17 cellular contexts compared by ENCODE assay signal in the genomic region with DNA sequence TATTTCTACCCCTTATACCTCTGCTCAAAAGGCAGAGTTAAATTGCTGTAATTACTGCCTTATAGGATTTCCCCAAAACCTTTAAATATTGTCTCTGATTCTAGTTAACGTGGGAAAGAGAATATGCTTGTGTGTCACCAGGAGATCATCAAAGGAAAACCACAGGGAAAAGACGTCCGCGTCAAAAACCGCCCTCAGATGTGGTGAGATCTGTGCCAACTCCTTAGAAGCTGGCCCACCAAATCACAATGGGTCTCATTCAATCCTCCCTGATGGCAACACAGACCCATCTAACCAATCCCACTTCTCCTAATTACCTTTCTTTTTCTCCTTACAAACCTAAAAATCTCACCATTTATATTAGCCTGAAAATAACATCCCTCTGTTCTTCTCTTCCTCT. TPM values are rescaled to one million over a fixed set of nuclear protein-coding genes. Genes with fewer than 3 reads are reported as not detected.
A peak's percentile ranks its signal among the peaks of the same experiment; 100 is the strongest.
DNase-seq lines count a peak whose midpoint lies in the region; ATAC-seq lines count a peak whose summit lies in the region.
"Had no signal": no experiment of that assay in that cellular context is flagged by ENCODE, and none has a peak within 500 bp of the region (broad histone marks: within the 10 kb centered on the region; RNA-seq: fewer than 3 reads in every experiment).

No MANE protein-coding gene starts in this region.

- DNase-seq in activated CD4-positive, alpha-beta T cell treated with anti-CD3 and anti-CD28 coated beads, Interleukin-2, amount 10 ng/mL, durations not matched to agents 24 days and 14 days: peak; percentile 49
- no peak for DNase-seq in activated CD4-positive, alpha-beta T cell treated with anti-CD3 and anti-CD28 coated beads, Interleukin-2, amount 50 U/mL, for 48 hours
- peak; percentile 60 for DNase-seq in COLO829 (ENCODE audit: low spot score)
- peak; percentile 97 for DNase-seq in SW480 (ENCODE audit: low spot score)
- DNase-seq in foreskin melanocyte: peak; percentile 16
- DNase-seq in AG08395 (ENCODE audit: low spot score): no peak
- DNase-seq: COR-L47, H9, KBM-7, NCI-H1092, NCI-H1694, NCI-H2107, NCI-H226, NCI-H526, OCI-M1 had no signal

- H3K36me3 Mint-ChIP-seq in activated CD4-positive, alpha-beta T cell treated with anti-CD3 and anti-CD28 coated beads, Interleukin-2, amount 10 ng/mL, durations not matched to agents 24 days and 14 days (ENCODE audit: low read depth): peaks cover 34% of the 10 kb centered on the region

- ATAC-seq in GM19023 (IDR thresholded peaks at IDR 0.05; ENCODE audit: unreplicated experiment) (no peak), HG03139 (IDR thresholded peaks at IDR 0.05; ENCODE audit: unreplicated experiment) (no peak)

- peaks cover 10% of the 10 kb centered on the region for H3K4me1 Mint-ChIP-seq in activated CD4-positive, alpha-beta T cell treated with anti-CD3 and anti-CD28 coated beads, Interleukin-2, amount 10 ng/mL, durations not matched to agents 24 days and 14 days

- H3K27me3 Mint-ChIP-seq in activated CD4-positive, alpha-beta T cell treated with anti-CD3 and anti-CD28 coated beads, Interleukin-2, amount 10 ng/mL, durations not matched to agents 24 days and 14 days: no peaks in the 10 kb centered on the region

- intact Hi-C loops in activated CD4-positive, alpha-beta T cell treated with anti-CD3 and anti-CD28 coated beads, Interleukin-2, amount 10 ng/mL, durations not matched to agents 24 days and 14 days (cut with micrococcal nuclease): no loop called here

- peaks cover 14% of the 10 kb centered on the region for H3K9me3 Mint-ChIP-seq in activated CD4-positive, alpha-beta T cell treated with anti-CD3 and anti-CD28 coated beads, Interleukin-2, amount 10 ng/mL, durations not matched to agents 24 days and 14 days

- H3K27ac Mint-ChIP-seq in activated CD4-positive, alpha-beta T cell treated with anti-CD3 and anti-CD28 coated beads, Interleukin-2, amount 10 ng/mL, durations not matched to agents 24 days and 14 days: no peak overlapping the region

- H3K4me3 Mint-ChIP-seq in activated CD4-positive, alpha-beta T cell treated with anti-CD3 and anti-CD28 coated beads, Interleukin-2, amount 10 ng/mL, durations not matched to agents 24 days and 14 days: no peak overlapping the region
- H3K4me3 Mint-ChIP-seq: H9 had no signal

RNA-seq across cellular contexts. Expression of gene VPS54, which starts 25.4 kb away (rescaled TPM):
- total RNA-seq in activated CD4-positive, alpha-beta T cell treated with anti-CD3 and anti-CD28 coated beads, Interleukin-2, amount 10 ng/mL, durations not matched to agents 24 days and 14 days: 14.3 and 15.6 TPM in 2 replicates

Comparison
In these comparisons a context has a peak if more than half of its experiments do, and no peak if none do; other contexts are left out.
1. DNase-seq: peak in activated CD4-positive, alpha-beta T cell treated with anti-CD3 and anti-CD28 coated beads, Interleukin-2, amount 10 ng/mL, durations not matched to agents 24 days and 14 days (single experiment), COLO829 (single experiment), SW480 (single experiment) and foreskin melanocyte (single experiment); none in activated CD4-positive, alpha-beta T cell treated with anti-CD3 and anti-CD28 coated beads, Interleukin-2, amount 50 U/mL, for 48 hours (0 of 2) and AG08395 (single experiment).